8 cellular contexts compared by ENCODE assay signal in genomic region chr10:6108631-6109443, GRCh38. TPM values are rescaled to one million over a fixed set of nuclear protein-coding genes. Genes with fewer than 3 reads are reported as not detected.
DNase-seq lines count a peak whose midpoint lies in the region; ATAC-seq, FAIRE-seq and TF ChIP-seq lines count a peak whose summit lies in the region.

No MANE protein-coding gene starts in this region.

- no peaks in the 10 kb centered on the region for H3K27me3 Mint-ChIP-seq in activated naive CD8-positive, alpha-beta T cell

- H3K9me3 ChIP-seq in heart left ventricle: no peaks in the 10 kb centered on the region
- no peaks in the 10 kb centered on the region for H3K9me3 ChIP-seq in small intestine (ENCODE audit: control insufficient read depth, low read depth)

- FAIRE-seq in small intestine (lab: Jason Lieb, UNC) (no peak), H54 (lab: Jason Lieb, UNC) (no peak)

- H3K27me3 ChIP-seq in heart left ventricle (no peaks in the 10 kb centered on the region), small intestine (ENCODE audit: control insufficient read depth in 2 of 2, insufficient read depth in 2 of 2, low read length in 2 of 2) (no peaks in the 10 kb centered on the region)

- no peak overlapping the region for H3K4me3 ChIP-seq in heart left ventricle
- H3K4me3 ChIP-seq in small intestine (ENCODE audit: low read depth in 1 of 2, low read length in 2 of 2): no peak overlapping the region

- H3K36me3 Mint-ChIP-seq in activated naive CD8-positive, alpha-beta T cell: peaks cover 11% of the 10 kb centered on the region

- ATAC-seq in heart left ventricle (peak in 2 of 4 donors; percentile 29 to 45), HG02840 (IDR thresholded peaks at IDR 0.05; ENCODE audit: low FRiP score, unreplicated experiment) (no peak)

- H3K27ac ChIP-seq in heart left ventricle (no peak overlapping the region), small intestine (ENCODE audit: low read depth in 1 of 2, low read length in 1 of 2) (no peak overlapping the region)

- H3K36me3 ChIP-seq in heart left ventricle (peaks cover 0 to 100% (median 94%) of the 10 kb centered on the region in 9 donors), small intestine (ENCODE audit: control insufficient read depth in 2 of 2, insufficient read depth in 2 of 2, low read length in 2 of 2) (peaks cover 13 to 34% of the 10 kb centered on the region in 2 donors)

- no peak overlapping the region for H3K4me3 Mint-ChIP-seq in activated naive CD8-positive, alpha-beta T cell

- DNase-seq in activated gamma-delta T cell treated with Interleukin-2 at 50 U/mL for 16 hours (peak; percentile 14), activated gamma-delta T cell (lab: John Stamatoyannopoulos, UW) (no peak), NCI-H146 (lab: John Stamatoyannopoulos, UW) (peak; percentile 53), heart left ventricle (no peak), small intestine (peak; percentile 56), H54 (ENCODE audit: insufficient read length, low spot score) (no peak)

- peak overlapping the region; percentile 72 for H3K27ac Mint-ChIP-seq in activated naive CD8-positive, alpha-beta T cell

- H3K4me1 ChIP-seq in heart left ventricle: peaks cover 0 to 24% (median 0%) of the 10 kb centered on the region in 12 donors
- no peaks in the 10 kb centered on the region for H3K4me1 ChIP-seq in small intestine (ENCODE audit: control insufficient read depth in 2 of 2, insufficient read depth in 1 of 2, low read depth in 1 of 2, low read length in 1 of 2)

- WGBS in heart left ventricle, 4 donors: 43 to 49% (median 45%) methylated on average over 12 of the region's 12 CpGs
- WGBS in small intestine, 3 donors: 36 to 43% (median 42%) methylated on average over 12 of the region's 12 CpGs

- peaks cover 28% of the 10 kb centered on the region for H3K4me1 Mint-ChIP-seq in activated naive CD8-positive, alpha-beta T cell (ENCODE audit: low read depth)

- no peaks in the 10 kb centered on the region for H3K9me3 Mint-ChIP-seq in activated naive CD8-positive, alpha-beta T cell (ENCODE audit: low read depth)

- TF ChIP-seq POLR2A in heart left ventricle (IDR thresholded peaks at IDR 0.05): no peak
- no peak for TF ChIP-seq POLR2A in H54 (IDR thresholded peaks at IDR 0.05; ENCODE audit: low read depth, low read length)

- TF ChIP-seq CTCF in heart left ventricle (IDR thresholded peaks at IDR 0.05): peak; percentile 58 to 81 (median 74)

- intact Hi-C loops in heart left ventricle (cut with DNase I): loop anchor here in 9 of 10 donors (1.0 to 10.0 kb wide), 12 partner anchors 36 to 294 kb away; partner anchors contain the start of gene PFKFB3 (in 5 of the 9)

RNA-seq across cellular contexts. Expression of gene RBM17, which starts 20.0 kb away (rescaled TPM):
- total RNA-seq in heart left ventricle: 10 to 100 TPM; 29.2 to 83.9 (median 60.2) TPM
- polyA plus RNA-seq in heart left ventricle (10 to 100 TPM; 60.6 to 61.1 TPM), small intestine (10 to 100 TPM; 45.7 to 82.7 (median 65.1) TPM)

RNA-seq across cellular contexts. Expression of gene IL2RA, which starts 46.7 kb away (rescaled TPM):
- 10 to 100 TPM in 1 of 9 donors, 1 to 10 TPM in 4, under 1 TPM in 3, not detected in 1; 0.32 to 11.1 (median 1.3) TPM for total RNA-seq in heart left ventricle
- polyA plus RNA-seq in heart left ventricle: under 1 TPM; 0.11 to 0.78 TPM
- polyA plus RNA-seq in small intestine: 1 to 10 TPM in 2 of 3 donors, not detected in 1; 1.1 to 2.1 TPM

Comparison
In these comparisons a context has a peak if more than half of its experiments do, and no peak if none do; other contexts are left out.
1. DNase-seq: peak in activated gamma-delta T cell treated with Interleukin-2 at 50 U/mL for 16 hours (single experiment), NCI-H146 (single experiment) and small intestine (single experiment); none in activated gamma-delta T cell (single experiment), heart left ventricle (0 of 5) and H54 (single experiment).